ENCODE assay signal across 15 cellular contexts in the genomic region with DNA sequence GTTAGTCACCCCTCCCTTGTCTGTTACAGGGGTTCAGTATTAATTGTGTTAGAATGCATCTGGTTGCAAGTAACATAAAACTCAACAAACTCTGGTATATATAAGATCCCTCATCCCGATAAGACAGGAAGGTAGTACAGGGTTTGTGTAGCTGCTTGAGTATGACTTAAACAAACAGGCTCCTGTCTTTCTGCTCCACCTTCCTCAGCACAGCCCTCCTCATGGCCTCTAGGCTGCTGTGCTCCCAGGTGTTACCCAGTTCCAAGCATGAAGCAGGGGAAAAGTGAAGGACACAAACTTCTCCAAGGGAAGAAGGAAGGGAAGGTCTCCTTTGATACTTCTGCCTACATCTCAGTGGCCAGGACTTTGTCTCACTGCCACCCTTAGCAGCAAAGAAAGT. TPM values are rescaled to one million over a fixed set of nuclear protein-coding genes. Genes with fewer than 3 reads are reported as not detected.
A peak's percentile ranks its signal among the peaks of the same experiment; 100 is the strongest.
DNase-seq lines count a peak whose midpoint lies in the region; ATAC-seq and TF ChIP-seq lines count a peak whose summit lies in the region.
"Had no signal": no experiment of that assay in that cellular context is flagged by ENCODE, and none has a peak within 500 bp of the region (broad histone marks: within the 10 kb centered on the region; RNA-seq: fewer than 3 reads in every experiment).

No MANE protein-coding gene starts in this region.

- BruUV-seq in Caco-2 (replicated peaks; lab: Mats Ljungman, UMichigan) = no TSS peak

- POLR2A ChIA-PET in Caco-2 (lab: Charles Lee) = no interaction called here

- H3K9ac ChIP-seq in KMS-11 (no peak overlapping the region), endodermal cell (ENCODE audit: extremely low read depth, low read length, poor library complexity, severe bottlenecking) (no peak overlapping the region)

- intact Hi-C loops in Caco-2 (cut with micrococcal nuclease; ENCODE audit: unreplicated experiment) = no loop called here

- no peaks in the 10 kb centered on the region for H3K9me3 ChIP-seq in Caco-2
- H3K9me3 ChIP-seq in endodermal cell (ENCODE audit: control insufficient read depth, low read length) = no peaks in the 10 kb centered on the region
- H3K9me3 ChIP-seq in osteoblast (ENCODE audit: low read depth, low read length) = no peaks in the 10 kb centered on the region
- H3K9me3 ChIP-seq: psoas muscle, testis had no signal

- CTCF ChIA-PET in Caco-2 (lab: Charles Lee) = interaction anchor here (0.6 to 2.4 kb wide), 2 partner anchors 18 to 438 kb away, joined by 3 to 15 read pairs; a partner anchor contains a TSS

- H3K4me1 Mint-ChIP-seq in Caco-2 (ENCODE audit: low read depth, unreplicated experiment) = peaks cover 27% of the 10 kb centered on the region
- H3K4me1 Mint-ChIP-seq in endodermal cell = peaks cover 25% of the 10 kb centered on the region

- TF ChIP-seq CTCF in Caco-2 (IDR thresholded peaks at IDR 0.05; ENCODE audit: insufficient read depth in 1 of 2, low read depth in 1 of 2, low read length in 1 of 2, severe bottlenecking in 1 of 2, unreplicated experiment in 1 of 2) (no peak), KMS-11 (conservative IDR thresholded peaks at IDR 0.05; ENCODE audit: low read depth, low read length) (no peak), endodermal cell (conservative IDR thresholded peaks at IDR 0.05) (no peak), osteoblast (IDR thresholded peaks at IDR 0.05; ENCODE audit: extremely low read depth, low read depth, low read length) (no peak)

- no peak overlapping the region for H3K27ac ChIP-seq in KMS-11
- H3K27ac ChIP-seq in endodermal cell (ENCODE audit: low read depth, low read length) = no peak overlapping the region
- no peak overlapping the region for H3K27ac ChIP-seq in osteoblast (ENCODE audit: low read depth, low read length)

- no peaks in the 10 kb centered on the region for H3K27me3 Mint-ChIP-seq in Caco-2 (ENCODE audit: insufficient read depth, unreplicated experiment)
- H3K27me3 Mint-ChIP-seq in endodermal cell (ENCODE audit: insufficient read depth) = peaks cover 5% of the 10 kb centered on the region

- peak overlapping the region; percentile 80 for H3K4me3 Mint-ChIP-seq in Caco-2 (ENCODE audit: unreplicated experiment)
- H3K4me3 Mint-ChIP-seq in endodermal cell = no peak overlapping the region

- peaks cover 15% of the 10 kb centered on the region for H3K4me1 ChIP-seq in Caco-2
- peaks cover 12% of the 10 kb centered on the region for H3K4me1 ChIP-seq in KMS-11 (ENCODE audit: low read depth, poor library complexity, severe bottlenecking)
- H3K4me1 ChIP-seq in endodermal cell (ENCODE audit: control insufficient read depth, insufficient read depth, low read length) = peaks cover 5% of the 10 kb centered on the region
- H3K4me1 ChIP-seq in osteoblast (ENCODE audit: insufficient read depth, low read length) = peaks cover 11% of the 10 kb centered on the region

- peak in 1 of 2 experiments; percentile 22 for DNase-seq in Caco-2
- no peak for DNase-seq in endodermal cell
- no peak for DNase-seq in osteoblast (ENCODE audit: insufficient read length, low spot score, missing footprints)
- DNase-seq in NCI-H2107 treated with DMSO at 0.1 percent for 48 hours (lab: John Stamatoyannopoulos, UW; ENCODE audit: unreplicated experiment) = no peak
- no peak for DNase-seq in kidney tubule cell (ENCODE audit: low spot score)
- DNase-seq in SKM-1 (lab: John Stamatoyannopoulos, UW; ENCODE audit: unreplicated experiment) = no peak
- DNase-seq: activated CD4-positive, alpha-beta T cell treated with anti-CD3 and anti-CD28 coated beads for 48 hours; aorta; foreskin fibroblast; NCI-H2081; psoas muscle; stimulated activated CD4-positive, alpha-beta T cell treated with anti-CD3 and anti-CD28 coated beads, Interleukin-15, amount 100 ng/mL, for 24 hours; testis had no signal

- peaks cover 21% of the 10 kb centered on the region for H3K36me3 Mint-ChIP-seq in Caco-2 (ENCODE audit: insufficient read depth, unreplicated experiment)
- peaks cover 4% of the 10 kb centered on the region for H3K36me3 Mint-ChIP-seq in endodermal cell (ENCODE audit: low read depth)

- no peak for ATAC-seq in GM21723 (IDR thresholded peaks at IDR 0.05; ENCODE audit: unreplicated experiment)
- ATAC-seq: psoas muscle had no signal

- whole genome bisulfite sequencing in endodermal cell (ENCODE audit: insufficient coverage in 1 of 2, insufficient read length in 1 of 2), 2 experiments = no CpG with 5 or more reads among the region's 1 CpG

- H3K27me3 ChIP-seq in Caco-2 (replicated peaks; ENCODE audit: control insufficient read depth, insufficient read depth, low read length) (no peaks in the 10 kb centered on the region), KMS-11 (ENCODE audit: insufficient read depth, low read depth) (no peaks in the 10 kb centered on the region; the same call in 1 of the 2 replicates), endodermal cell (ENCODE audit: control insufficient read depth, insufficient read depth, low read length, poor library complexity, severe bottlenecking) (no peaks in the 10 kb centered on the region), osteoblast (ENCODE audit: insufficient read depth, low read length) (peaks cover 5% of the 10 kb centered on the region)
- H3K27me3 ChIP-seq: testis had no signal

- no peak overlapping the region for H3K4me2 ChIP-seq in KMS-11
- no peak overlapping the region for H3K4me2 ChIP-seq in osteoblast (ENCODE audit: insufficient read depth, low read length)

- H3K4me3 ChIP-seq in Caco-2 (ENCODE audit: low read depth, low read length) = no peak overlapping the region; the same call in 1 of the 2 replicates
- no peak overlapping the region for H3K4me3 ChIP-seq in KMS-11 (IDR thresholded peaks at IDR 0.05; ENCODE audit: insufficient read depth, low read depth, low read length)
- no peak overlapping the region for H3K4me3 ChIP-seq in endodermal cell (ENCODE audit: low read length)
- no peak overlapping the region for H3K4me3 ChIP-seq in osteoblast (ENCODE audit: insufficient read depth, low read length)

- H3K27ac Mint-ChIP-seq in Caco-2 (ENCODE audit: unreplicated experiment) (peak overlapping the region; percentile 54), endodermal cell (peak overlapping the region; percentile 96)

- H3K36me3 ChIP-seq in Caco-2 (ENCODE audit: control insufficient read depth, insufficient read depth, low read length) (no peaks in the 10 kb centered on the region), KMS-11 (ENCODE audit: insufficient read depth) (no peaks in the 10 kb centered on the region), endodermal cell (ENCODE audit: control insufficient read depth, insufficient read depth, low read length) (no peaks in the 10 kb centered on the region), osteoblast (ENCODE audit: insufficient read depth, low read length) (no peaks in the 10 kb centered on the region)

- peak overlapping the region; percentile 73; the same call in 1 of the 2 replicates for H2AFZ ChIP-seq in KMS-11 (ENCODE audit: low read depth)
- H2AFZ ChIP-seq in osteoblast (ENCODE audit: low read length) = peak overlapping the region; percentile 95

- H4K20me1 ChIP-seq in KMS-11 (ENCODE audit: insufficient read depth) (0 out of 2 replicates have a peak, but pooled peaks cover 4% of the 10 kb centered on the region), osteoblast (ENCODE audit: insufficient read depth, low read length) (peaks cover 28% of the 10 kb centered on the region)

- H3K9me3 Mint-ChIP-seq in Caco-2 (ENCODE audit: unreplicated experiment) = no peaks in the 10 kb centered on the region
- H3K9me3 Mint-ChIP-seq in endodermal cell = no peaks in the 10 kb centered on the region

- peaks cover 33% of the 10 kb centered on the region for H3K79me2 ChIP-seq in KMS-11 (ENCODE audit: insufficient read depth, low read depth)
- peaks cover 35% of the 10 kb centered on the region for H3K79me2 ChIP-seq in osteoblast (ENCODE audit: insufficient read depth, low read length)

RNA-seq across cellular contexts. Expression of a gene that starts 1.4 kb away (rescaled TPM):
- total RNA-seq in Caco-2 (2022) = 69.1 and 72.3 TPM in 2 replicates
- total RNA-seq in endodermal cell = 10 to 100 TPM; 38.3 to 45.5 TPM
- polyA plus RNA-seq in endodermal cell (2013, experiment 1 of 2) = 24.1 TPM
- polyA plus RNA-seq in endodermal cell (2013, experiment 2 of 2) = 25.3 TPM
- total RNA-seq in osteoblast = 42.7 and 43.6 TPM in 2 replicates

RNA-seq across cellular contexts. Expression of a gene that starts 36.1 kb away (rescaled TPM):
- total RNA-seq in Caco-2 (2022) = 351 and 362 TPM in 2 replicates
- 10 to 100 TPM; 36.7 to 45.9 TPM for total RNA-seq in endodermal cell
- 76.2 TPM for polyA plus RNA-seq in endodermal cell (2013, experiment 1 of 2)
- 60.8 TPM for polyA plus RNA-seq in endodermal cell (2013, experiment 2 of 2)
- 5.6 and 6.9 TPM in 2 replicates for total RNA-seq in osteoblast
